9 cellular contexts compared by ENCODE assay signal in genomic region chr10:103416436-103417147, GRCh38. TPM values are rescaled to one million over a fixed set of nuclear protein-coding genes. Genes with fewer than 3 reads are reported as not detected.
DNase-seq lines count a peak whose midpoint lies in the region; ATAC-seq, FAIRE-seq and TF ChIP-seq lines count a peak whose summit lies in the region.
"Had no signal": no experiment of that assay in that cellular context is flagged by ENCODE, and none has a peak within 500 bp of the region (broad histone marks: within the 10 kb centered on the region; RNA-seq: fewer than 3 reads in every experiment).

No MANE protein-coding gene starts in this region.

- H3K4me1 ChIP-seq in DOHH2 (ENCODE audit: control insufficient read depth, low read length) (no peaks in the 10 kb centered on the region), Karpas-422 (ENCODE audit: low read length) (no peaks in the 10 kb centered on the region), K562 (replicated peaks in 1 of 2; ENCODE audit: control insufficient read depth in 2 of 2, insufficient read depth in 2 of 2, low read length in 2 of 2) (no peaks in the 10 kb centered on the region)

- intact Hi-C loops in K562 (cut with micrococcal nuclease): loop anchor here (2.0 to 10.0 kb wide), 3 partner anchors 68 to 176 kb away; no protein-coding TSS in a partner anchor

- peak; percentile 83 for DNase-seq in Karpas-422
- peak; percentile 18 to 70 (median 52) for DNase-seq in T-cell
- DNase-seq in K562 (ENCODE audit: extremely low read depth in 1 of 4, low spot score in 3 of 4): peak in 3 of 4 experiments; percentile 20 to 59 (median 33)
- peak; percentile 50 to 67 (median 59) for DNase-seq in immature natural killer cell
- peak; percentile 19 to 30 for DNase-seq in stimulated activated CD4-positive, alpha-beta T cell treated with anti-CD3 and anti-CD28 coated beads, Interleukin-2, amount 100 ng/mL, for 48 hours
- no peak for DNase-seq in NCI-H187 treated with DMSO at 0.1 percent for 48 hours (lab: John Stamatoyannopoulos, UW)

- no peaks in the 10 kb centered on the region for H3K27me3 ChIP-seq in DOHH2 (ENCODE audit: control insufficient read depth, low read length)
- no peaks in the 10 kb centered on the region for H3K27me3 ChIP-seq in Karpas-422 (ENCODE audit: low read length)
- H3K27me3 ChIP-seq in K562 (ENCODE audit: control insufficient read depth in 2 of 2, insufficient read depth in 2 of 2, low read length in 2 of 2): no peaks in the 10 kb centered on the region

- H3K9me1 ChIP-seq in K562 (ENCODE audit: control insufficient read depth, insufficient read depth, low read length): no peaks in the 10 kb centered on the region

- H3K36me3 Mint-ChIP-seq in T-cell (peaks cover 67% of the 10 kb centered on the region), immature natural killer cell (peaks cover 29 to 69% (median 37%) of the 10 kb centered on the region in 3 donors)

- peak; percentile 47 to 60 for TF ChIP-seq RAD21 in K562 (CRISPR knock-in tag; conservative IDR thresholded peaks at IDR 0.05 in 1 of 2, IDR thresholded peaks at IDR 0.05 in 1 of 2)

- CTCF ChIA-PET in T-cell (lab: Charles Lee): interaction anchor here (0.6 to 6.9 kb wide), 15 partner anchors 9 to 226 kb away, joined by 3 to 54 read pairs (median 4); no protein-coding TSS in a partner anchor
- CTCF ChIA-PET in K562 (lab: Yijun Ruan, JAX; ENCODE audit: low intra/inter-chr PET ratio): interaction anchor here (0.5 to 3.1 kb wide), 3 partner anchors 66 to 176 kb away, joined by 5 to 26 read pairs (median 11); no protein-coding TSS in a partner anchor

- H3K4me2 ChIP-seq in DOHH2 (ENCODE audit: low read length) (no peak overlapping the region), Karpas-422 (ENCODE audit: low read depth, low read length, poor library complexity, severe bottlenecking) (no peak overlapping the region), K562 (ENCODE audit: insufficient read depth, low read length) (no peak overlapping the region)

- WGBS in K562 (ENCODE audit: insufficient coverage, low coverage, missing lambda C conversion rate): 58% methylated on average over 4 of the region's 8 CpGs

- H3K4me3 ChIP-seq in DOHH2 (ENCODE audit: low read length): no peak overlapping the region
- H3K4me3 ChIP-seq in Karpas-422 (ENCODE audit: low read length): no peak overlapping the region
- no peak overlapping the region for H3K4me3 ChIP-seq in K562

- H3K4me3 Mint-ChIP-seq in T-cell: no peak overlapping the region
- no peak overlapping the region for H3K4me3 Mint-ChIP-seq in immature natural killer cell

- H3K9ac ChIP-seq in Karpas-422 (ENCODE audit: low read length): no peak overlapping the region
- H3K9ac ChIP-seq in K562 (ENCODE audit: insufficient read depth in 1 of 2, low read depth in 2 of 2, low read length in 2 of 2): no peak overlapping the region

- in situ Hi-C loops in K562 (cut with MboI): no loop called here

- H3K79me2 ChIP-seq in DOHH2 (ENCODE audit: control insufficient read depth, low read length) (no peaks in the 10 kb centered on the region; the same call in 1 of the 2 replicates), Karpas-422 (ENCODE audit: low read length) (peaks cover 6% of the 10 kb centered on the region; the same call in 1 of the 2 replicates), K562 (ENCODE audit: control insufficient read depth, insufficient read depth, low read length) (no peaks in the 10 kb centered on the region)

- no peak overlapping the region for H2AFZ ChIP-seq in Karpas-422 (ENCODE audit: low read length)
- no peak overlapping the region for H2AFZ ChIP-seq in K562 (ENCODE audit: low read depth, low read length)

- POLR2A ChIA-PET in T-cell (lab: Charles Lee) (interaction anchor here in 1 of 2 donors (0.6 kb wide), 1 partner anchor 464 kb away, joined by 6 read pairs; no protein-coding TSS in a partner anchor), K562 (lab: Yijun Ruan, JAX) (no interaction called here)

- TF ChIP-seq EP300 in K562 (IDR thresholded peaks at IDR 0.05; ENCODE audit: low read length): no peak

- TF ChIP-seq CTCF in DOHH2 (IDR thresholded peaks at IDR 0.05; ENCODE audit: low read depth, low read length, poor library complexity, severe bottlenecking) (peak; percentile 72), K562 (IDR thresholded peaks at IDR 0.05 in 2 of 3, conservative IDR thresholded peaks at IDR 0.05 in 1 of 3; ENCODE audit: insufficient read depth in 2 of 3, low read depth in 1 of 3, low read length in 3 of 3) (peak in 2 of 3 experiments; percentile 44 to 63; a peak in 5 of 6 replicates)

- TF ChIP-seq POLR2A in K562 (conservative IDR thresholded peaks at IDR 0.05): no peak

- H3K27ac Mint-ChIP-seq in T-cell (no peak overlapping the region), immature natural killer cell (peak overlapping the region in 1 of 6 donors; percentile 43)
- H3K27ac Mint-ChIP-seq: activated naive CD4-positive, alpha-beta T cell treated with anti-CD3 and anti-CD28 coated beads, Interleukin-2, amount 50 U/mL, for 72 hours had no signal

- no peaks in the 10 kb centered on the region for H3K9me3 Mint-ChIP-seq in T-cell
- no peaks in the 10 kb centered on the region for H3K9me3 Mint-ChIP-seq in immature natural killer cell
- H3K9me3 Mint-ChIP-seq: activated naive CD4-positive, alpha-beta T cell treated with anti-CD3 and anti-CD28 coated beads, Interleukin-2, amount 50 U/mL, for 72 hours had no signal

- H3K27me3 Mint-ChIP-seq in T-cell: no peaks in the 10 kb centered on the region
- peaks cover 0 to 3% (median 0%) of the 10 kb centered on the region in 3 donors for H3K27me3 Mint-ChIP-seq in immature natural killer cell (ENCODE audit: low read depth in 3 of 3)

- H4K20me1 ChIP-seq in DOHH2 (ENCODE audit: control insufficient read depth, insufficient read depth, low read depth, low read length) (no peaks in the 10 kb centered on the region), Karpas-422 (ENCODE audit: insufficient read depth, low read depth, low read length) (no peaks in the 10 kb centered on the region), K562 (replicated peaks; ENCODE audit: control insufficient read depth, insufficient read depth, low read length) (no peaks in the 10 kb centered on the region)

- H3K36me3 ChIP-seq in DOHH2 (ENCODE audit: control insufficient read depth, low read length) (peaks cover 95% of the 10 kb centered on the region), Karpas-422 (ENCODE audit: insufficient read depth, low read length) (peaks cover 63% of the 10 kb centered on the region; the same call in 1 of the 2 replicates), K562 (ENCODE audit: control insufficient read depth, insufficient read depth, low read length) (peaks cover 93% of the 10 kb centered on the region)

- FAIRE-seq in K562 (lab: Jason Lieb, UNC): peak; percentile 61

- H3F3A ChIP-seq in DOHH2 (ENCODE audit: control insufficient read depth, insufficient read depth): no peaks in the 10 kb centered on the region

- H3K9me3 ChIP-seq in DOHH2 (ENCODE audit: control insufficient read depth, insufficient read depth, low read length) (no peaks in the 10 kb centered on the region), Karpas-422 (ENCODE audit: low read length) (no peaks in the 10 kb centered on the region), K562 (replicated peaks; ENCODE audit: control insufficient read depth, insufficient read depth, low read depth, low read length) (no peaks in the 10 kb centered on the region)

- no peaks in the 10 kb centered on the region for H3K4me1 Mint-ChIP-seq in T-cell
- no peaks in the 10 kb centered on the region for H3K4me1 Mint-ChIP-seq in immature natural killer cell

- BruUV-seq in K562 (replicated peaks; lab: Mats Ljungman, UMichigan): no TSS peak

- ATAC-seq in T-cell (replicated peaks in 1 of 4) (peak in 1 of 4 experiments; percentile 46), K562 (peak; percentile 68), GM21825 (IDR thresholded peaks at IDR 0.05; ENCODE audit: unreplicated experiment) (no peak)
- ATAC-seq: activated naive CD4-positive, alpha-beta T cell treated with anti-CD3 and anti-CD28 coated beads, Interleukin-2, amount 50 U/mL, for 72 hours had no signal

- no peak overlapping the region for H3K27ac ChIP-seq in DOHH2 (ENCODE audit: low read depth, low read length)
- H3K27ac ChIP-seq in Karpas-422 (ENCODE audit: low read length): no peak overlapping the region
- H3K27ac ChIP-seq in K562 (ENCODE audit: extremely low read depth, low read depth, low read length): no peak overlapping the region

- H3K9me2 ChIP-seq in DOHH2 (replicated peaks; ENCODE audit: control insufficient read depth, low read length) (no peaks in the 10 kb centered on the region), Karpas-422 (replicated peaks; ENCODE audit: insufficient read depth, low read length) (no peaks in the 10 kb centered on the region)

RNA-seq across cellular contexts. Expression of gene PDCD11, which starts 20.2 kb away (rescaled TPM):
- 28.9 and 40.0 TPM in 2 replicates for total RNA-seq in Karpas-422 (2014; rRNA removed; shearing (Covaris generic); ENCODE audit: low replicate concordance)
- total RNA-seq in T-cell (10 to 100 TPM; 24.0 to 53.3 (median 45.2) TPM), K562 (2014; rRNA removed) (50.0 and 58.4 TPM in 2 replicates), K562 (2014; rRNA removed; fragmentation: Illumina TruSeq; extraction: Trizol) (51.1 and 52.9 TPM in 2 replicates), K562 (2015; rRNA removed; fragmentation: Illumina TruSeq; extraction: Trizol) (55.0 and 57.8 TPM in 2 replicates), K562 (2021) (73.8 and 74.1 TPM in 2 replicates)
- 243 and 353 TPM in 2 replicates for total RNA-seq in K562 (2011; cell fraction: chromatin; rRNA removed; ENCODE audit: low replicate concordance)
- total RNA-seq in K562 (2011; cell fraction: nucleolus; rRNA removed): 172 and 186 TPM in 2 replicates
- total RNA-seq in K562 (2011; cell fraction: nucleoplasm; rRNA removed): 173 and 175 TPM in 2 replicates
- polyA plus RNA-seq in K562 (2011; rRNA removed) (29.4 and 31.5 TPM in 2 replicates), K562 (2014; fragmentation: Illumina TruSeq; extraction: Trizol) (49.5 and 57.4 TPM in 2 replicates), K562 (2014; fragmentation: Nextera tagmentation; extraction: Ambion mirVana) (10 to 100 TPM; 14.8 to 18.8 TPM), K562 (2014; rRNA removed) (36.6 and 43.5 TPM in 2 replicates), immature natural killer cell (10 to 100 TPM in 1 of 3 donors, 1 to 10 TPM in 1, under 1 TPM in 1; 0.67 to 12.0 (median 6.6) TPM)
- 17.6 and 19.8 TPM in 2 replicates for polyA plus RNA-seq in K562 (2011; cell fraction: cytosol; rRNA removed)
- 112 and 186 TPM in 2 replicates for polyA plus RNA-seq in K562 (2011; cell fraction: nucleus; rRNA removed)
- 27.8 and 41.2 TPM in 2 replicates for polyA plus RNA-seq in K562 (2012)
- 61.4 and 76.9 TPM in 2 replicates for polyA minus RNA-seq in K562 (2011; rRNA and poly(A)+ RNA removed)
- polyA minus RNA-seq in K562 (2011; cell fraction: cytosol; rRNA and poly(A)+ RNA removed): 36.2 and 44.5 TPM in 2 replicates
- 68.0 and 83.0 TPM in 2 replicates for polyA minus RNA-seq in K562 (2011; cell fraction: nucleus; rRNA and poly(A)+ RNA removed)

RNA-seq across cellular contexts. Expression of gene ATP5MK, which starts 20.3 kb away (rescaled TPM):
- total RNA-seq in Karpas-422 (2014; rRNA removed; shearing (Covaris generic); ENCODE audit: low replicate concordance): 63.3 and 315 TPM in 2 replicates
- total RNA-seq in T-cell: 100 to 1,000 TPM; 119 to 142 (median 127) TPM
- 16.2 and 22.9 TPM in 2 replicates for total RNA-seq in K562 (2011; cell fraction: chromatin; rRNA removed; ENCODE audit: low replicate concordance)
- 27.9 and 39.9 TPM in 2 replicates for total RNA-seq in K562 (2011; cell fraction: nucleolus; rRNA removed)
- total RNA-seq in K562 (2011; cell fraction: nucleoplasm; rRNA removed): 41.8 and 43.8 TPM in 2 replicates
- total RNA-seq in K562 (2014; rRNA removed): 182 and 185 TPM in 2 replicates
- 741 and 857 TPM in 2 replicates for total RNA-seq in K562 (2014; rRNA removed; fragmentation: Illumina TruSeq; extraction: Trizol)
- total RNA-seq in K562 (2015; rRNA removed; fragmentation: Illumina TruSeq; extraction: Trizol): 634 and 717 TPM in 2 replicates
- 497 and 564 TPM in 2 replicates for total RNA-seq in K562 (2021)
- polyA plus RNA-seq in K562 (2011; rRNA removed): 564 and 776 TPM in 2 replicates
- 227 and 423 TPM in 2 replicates for polyA plus RNA-seq in K562 (2011; cell fraction: cytosol; rRNA removed)
- polyA plus RNA-seq in K562 (2011; cell fraction: nucleus; rRNA removed): 93.9 and 163 TPM in 2 replicates
- polyA plus RNA-seq in K562 (2012): 379 and 888 TPM in 2 replicates
- polyA plus RNA-seq in K562 (2014; fragmentation: Illumina TruSeq; extraction: Trizol): 906 and 923 TPM in 2 replicates
- 1,000 to 10,000 TPM; 1,599 to 1,810 TPM for polyA plus RNA-seq in K562 (2014; fragmentation: Nextera tagmentation; extraction: Ambion mirVana)
- 553 and 576 TPM in 2 replicates for polyA plus RNA-seq in K562 (2014; rRNA removed)
- polyA minus RNA-seq in K562 (2011; rRNA and poly(A)+ RNA removed): 84.3 and 84.5 TPM in 2 replicates
- polyA minus RNA-seq in K562 (2011; cell fraction: cytosol; rRNA and poly(A)+ RNA removed): 15.6 and 24.4 TPM in 2 replicates
- 11.3 and 16.1 TPM in 2 replicates for polyA minus RNA-seq in K562 (2011; cell fraction: nucleus; rRNA and poly(A)+ RNA removed)
- 100 to 1,000 TPM; 420 to 588 (median 479) TPM for polyA plus RNA-seq in immature natural killer cell

RNA-seq across cellular contexts. Expression of gene CALHM2, which starts 35.6 kb away (rescaled TPM):
- 2.6 TPM in 1 of 2 replicates, not detected in the other for total RNA-seq in Karpas-422 (2014; rRNA removed; shearing (Covaris generic); ENCODE audit: low replicate concordance)
- total RNA-seq in T-cell (10 to 100 TPM in 4 of 5 donors, 1 to 10 TPM in 1; 8.9 to 76.7 (median 46.8) TPM), K562 (2014; rRNA removed) (not detected in 2 replicates), K562 (2014; rRNA removed; fragmentation: Illumina TruSeq; extraction: Trizol) (not detected in 2 replicates), K562 (2015; rRNA removed; fragmentation: Illumina TruSeq; extraction: Trizol) (not detected in 2 replicates), K562 (2021) (0.16 TPM in 1 of 2 replicates, not detected in the other)
- not detected in 2 replicates for total RNA-seq in K562 (2011; cell fraction: chromatin; rRNA removed; ENCODE audit: low replicate concordance)
- total RNA-seq in K562 (2011; cell fraction: nucleolus; rRNA removed): not detected in 2 replicates
- not detected in 2 replicates for total RNA-seq in K562 (2011; cell fraction: nucleoplasm; rRNA removed)
- polyA plus RNA-seq in K562 (2011; rRNA removed) (0.08 and 0.39 TPM in 2 replicates), K562 (2014; fragmentation: Illumina TruSeq; extraction: Trizol) (not detected in 2 replicates), K562 (2014; fragmentation: Nextera tagmentation; extraction: Ambion mirVana) (under 1 TPM; 0.13 to 0.14 TPM), K562 (2014; rRNA removed) (not detected in 2 replicates), immature natural killer cell (100 to 1,000 TPM in 1 of 3 donors, 10 to 100 TPM in 2; 43.3 to 125 (median 72.6) TPM)
- 0.10 and 0.41 TPM in 2 replicates for polyA plus RNA-seq in K562 (2011; cell fraction: cytosol; rRNA removed)
- 0.17 and 0.35 TPM in 2 replicates for polyA plus RNA-seq in K562 (2011; cell fraction: nucleus; rRNA removed)
- 1.3 and 1.7 TPM in 2 replicates for polyA plus RNA-seq in K562 (2012)
- not detected in 2 replicates for polyA minus RNA-seq in K562 (2011; rRNA and poly(A)+ RNA removed)
- 0.73 TPM in 1 of 2 replicates, not detected in the other for polyA minus RNA-seq in K562 (2011; cell fraction: cytosol; rRNA and poly(A)+ RNA removed)
- 0.22 TPM in 1 of 2 replicates, not detected in the other for polyA minus RNA-seq in K562 (2011; cell fraction: nucleus; rRNA and poly(A)+ RNA removed)

RNA-seq across cellular contexts. Expression of gene CALHM1, which starts 42.1 kb away (rescaled TPM):
- 0.30 and 0.61 TPM in 2 replicates for total RNA-seq in Karpas-422 (2014; rRNA removed; shearing (Covaris generic); ENCODE audit: low replicate concordance)
- total RNA-seq in T-cell (not detected), K562 (2014; rRNA removed) (not detected in 2 replicates), K562 (2014; rRNA removed; fragmentation: Illumina TruSeq; extraction: Trizol) (not detected in 2 replicates), K562 (2015; rRNA removed; fragmentation: Illumina TruSeq; extraction: Trizol) (not detected in 2 replicates), K562 (2021) (not detected in 2 replicates)
- not detected in 2 replicates for total RNA-seq in K562 (2011; cell fraction: chromatin; rRNA removed; ENCODE audit: low replicate concordance)
- not detected in 2 replicates for total RNA-seq in K562 (2011; cell fraction: nucleolus; rRNA removed)
- total RNA-seq in K562 (2011; cell fraction: nucleoplasm; rRNA removed): not detected in 2 replicates
- polyA plus RNA-seq in K562 (2011; rRNA removed) (not detected in 2 replicates), K562 (2014; fragmentation: Illumina TruSeq; extraction: Trizol) (not detected in 2 replicates), K562 (2014; fragmentation: Nextera tagmentation; extraction: Ambion mirVana) (under 1 TPM in 1 of 2 experiments, not detected in 1; 0.03 TPM), K562 (2014; rRNA removed) (not detected in 2 replicates), immature natural killer cell (under 1 TPM in 2 of 3 donors, not detected in 1; 0.56 to 0.91 TPM)
- not detected in 2 replicates for polyA plus RNA-seq in K562 (2011; cell fraction: cytosol; rRNA removed)
- not detected in 2 replicates for polyA plus RNA-seq in K562 (2011; cell fraction: nucleus; rRNA removed)
- polyA plus RNA-seq in K562 (2012): not detected in 2 replicates
- not detected in 2 replicates for polyA minus RNA-seq in K562 (2011; rRNA and poly(A)+ RNA removed)
- polyA minus RNA-seq in K562 (2011; cell fraction: cytosol; rRNA and poly(A)+ RNA removed): not detected in 2 replicates
- not detected in 2 replicates for polyA minus RNA-seq in K562 (2011; cell fraction: nucleus; rRNA and poly(A)+ RNA removed)
- total RNA-seq: activated naive CD4-positive, alpha-beta T cell treated with anti-CD3 and anti-CD28 coated beads, Interleukin-2, amount 50 U/mL, for 72 hours had no signal

RNA-seq across cellular contexts. Expression of gene TAF5, which starts 48.8 kb away (rescaled TPM):
- 5.7 and 6.0 TPM in 2 replicates for total RNA-seq in Karpas-422 (2014; rRNA removed; shearing (Covaris generic); ENCODE audit: low replicate concordance)
- total RNA-seq in T-cell: 1 to 10 TPM; 5.6 to 7.0 (median 6.3) TPM
- 3.6 and 8.5 TPM in 2 replicates for total RNA-seq in K562 (2011; cell fraction: chromatin; rRNA removed; ENCODE audit: low replicate concordance)
- 3.5 and 3.7 TPM in 2 replicates for total RNA-seq in K562 (2011; cell fraction: nucleolus; rRNA removed)
- total RNA-seq in K562 (2011; cell fraction: nucleoplasm; rRNA removed): 3.6 and 4.4 TPM in 2 replicates
- 8.0 and 12.0 TPM in 2 replicates for total RNA-seq in K562 (2014; rRNA removed)
- total RNA-seq in K562 (2014; rRNA removed; fragmentation: Illumina TruSeq; extraction: Trizol): 11.6 and 12.5 TPM in 2 replicates
- total RNA-seq in K562 (2015; rRNA removed; fragmentation: Illumina TruSeq; extraction: Trizol): 11.2 and 11.9 TPM in 2 replicates
- 9.3 TPM in 2 replicates for total RNA-seq in K562 (2021)
- polyA plus RNA-seq in K562 (2011; rRNA removed): 8.9 and 11.9 TPM in 2 replicates
- polyA plus RNA-seq in K562 (2011; cell fraction: cytosol; rRNA removed): 4.3 and 5.8 TPM in 2 replicates
- polyA plus RNA-seq in K562 (2011; cell fraction: nucleus; rRNA removed): 3.5 and 5.0 TPM in 2 replicates
- 4.3 and 6.6 TPM in 2 replicates for polyA plus RNA-seq in K562 (2012)
- polyA plus RNA-seq in K562 (2014; fragmentation: Illumina TruSeq; extraction: Trizol): 7.9 and 9.9 TPM in 2 replicates
- polyA plus RNA-seq in K562 (2014; fragmentation: Nextera tagmentation; extraction: Ambion mirVana): 1 to 10 TPM; 4.2 to 5.5 TPM
- 6.5 and 8.2 TPM in 2 replicates for polyA plus RNA-seq in K562 (2014; rRNA removed)
- polyA minus RNA-seq in K562 (2011; rRNA and poly(A)+ RNA removed): 13.5 and 15.1 TPM in 2 replicates
- 5.6 and 6.3 TPM in 2 replicates for polyA minus RNA-seq in K562 (2011; cell fraction: cytosol; rRNA and poly(A)+ RNA removed)
- 2.7 and 4.7 TPM in 2 replicates for polyA minus RNA-seq in K562 (2011; cell fraction: nucleus; rRNA and poly(A)+ RNA removed)
- polyA plus RNA-seq in immature natural killer cell: 1 to 10 TPM; 2.1 to 3.1 (median 2.8) TPM
